In the genomic region with DNA sequence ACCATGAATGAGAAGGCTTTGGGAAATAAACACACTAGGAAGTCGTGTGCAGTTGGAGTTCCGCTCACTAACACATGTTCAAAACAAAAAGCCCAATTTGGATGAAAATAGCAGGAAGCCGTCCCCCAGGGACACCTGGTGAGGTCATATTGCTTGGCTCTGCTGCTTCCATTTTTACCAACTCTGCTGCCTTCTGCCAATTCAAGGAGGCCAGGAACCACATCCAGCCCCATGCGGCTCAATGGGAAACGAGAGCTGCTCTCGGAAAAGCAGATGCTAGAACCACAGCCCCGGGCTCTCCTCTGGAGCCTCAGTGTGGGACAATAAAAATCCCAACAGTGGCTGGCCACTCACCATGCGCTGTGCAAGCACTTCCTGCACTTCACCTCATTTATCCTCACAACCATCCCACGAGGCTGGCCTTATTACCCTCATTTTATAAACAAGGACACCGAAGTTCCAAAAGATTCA, we compare ENCODE assay signal across 12 cellular contexts. TPM values are rescaled to one million over a fixed set of nuclear protein-coding genes. Genes with fewer than 3 reads are reported as not detected.
DNase-seq lines count a peak whose midpoint lies in the region; ATAC-seq and TF ChIP-seq lines count a peak whose summit lies in the region.
"Had no signal": no experiment of that assay in that cellular context is flagged by ENCODE, and none has a peak within 500 bp of the region (broad histone marks: within the 10 kb centered on the region; RNA-seq: fewer than 3 reads in every experiment).

No MANE protein-coding gene starts in this region.

- no peak overlapping the region for H3K27ac ChIP-seq in GM23338 (ENCODE audit: low read depth)
- H3K27ac ChIP-seq in gastrocnemius medialis = peak overlapping the region; percentile 20 to 46 (median 40)

- no peak for TF ChIP-seq CTCF in GM23338 (conservative IDR thresholded peaks at IDR 0.05; ENCODE audit: low read depth in 2 of 2)
- TF ChIP-seq CTCF in WI38 (IDR thresholded peaks at IDR 0.05; ENCODE audit: low read depth, low read length) = no peak
- TF ChIP-seq CTCF in gastrocnemius medialis (IDR thresholded peaks at IDR 0.05 in 4 of 5, conservative IDR thresholded peaks at IDR 0.05 in 1 of 5) = no peak

- H3K4me3 Mint-ChIP-seq in GM23338 = no peak overlapping the region
- H3K4me3 Mint-ChIP-seq: activated T-cell treated with anti-CD3 and anti-CD28 coated beads, Interleukin-2, amount 50 U/mL, for 72 hours had no signal

- no peaks in the 10 kb centered on the region for H3K9me3 ChIP-seq in gastrocnemius medialis

- no peaks in the 10 kb centered on the region for H3K9me3 Mint-ChIP-seq in GM23338
- H3K9me3 Mint-ChIP-seq: activated T-cell treated with anti-CD3 and anti-CD28 coated beads, Interleukin-2, amount 50 U/mL, for 72 hours had no signal

- H3K36me3 ChIP-seq in GM23338 (ENCODE audit: insufficient read depth) (no peaks in the 10 kb centered on the region), gastrocnemius medialis (no peaks in the 10 kb centered on the region)

- peaks cover 13% of the 10 kb centered on the region for H3K4me1 ChIP-seq in GM23338 (ENCODE audit: insufficient read depth)
- peaks cover 41 to 56% of the 10 kb centered on the region in 2 donors for H3K4me1 ChIP-seq in gastrocnemius medialis

- H3K27me3 Mint-ChIP-seq in GM23338 (ENCODE audit: insufficient read depth, low read depth, poor library complexity) = peaks cover 7% of the 10 kb centered on the region

- H3K36me3 Mint-ChIP-seq in GM23338 (ENCODE audit: low read depth) = peaks cover 4% of the 10 kb centered on the region

- H3F3A ChIP-seq in GM23338 (replicated peaks; ENCODE audit: low read depth) = no peaks in the 10 kb centered on the region

- H3K4me2 ChIP-seq in GM23338 = 0 out of 2 replicates have a peak overlapping the region, but pooled peaks have one; percentile 18

- no peaks in the 10 kb centered on the region for H3K9me2 ChIP-seq in GM23338 (ENCODE audit: insufficient read depth)

- ATAC-seq in GM23338 = peak; percentile 73
- peak; percentile 84 for ATAC-seq in Right ventricle myocardium inferior
- ATAC-seq in gastrocnemius medialis = peak; percentile 51 to 62
- no peak for ATAC-seq in GM18505 (IDR thresholded peaks at IDR 0.05; ENCODE audit: unreplicated experiment)
- no peak for ATAC-seq in GM19463 (IDR thresholded peaks at IDR 0.05; ENCODE audit: unreplicated experiment)
- no peak for ATAC-seq in GM18519 (IDR thresholded peaks at IDR 0.05; ENCODE audit: low FRiP score, unreplicated experiment)
- ATAC-seq: activated T-cell treated with anti-CD3 and anti-CD28 coated beads, Interleukin-2, amount 50 U/mL, for 72 hours had no signal

- in situ Hi-C loops in gastrocnemius medialis (cut with MboI; ENCODE audit: low sequenced_read_pairs in 4 of 4) = no loop called here

- peak overlapping the region; percentile 84 for H3K27ac Mint-ChIP-seq in GM23338

- peaks cover 31% of the 10 kb centered on the region for H3K4me1 Mint-ChIP-seq in GM23338

- peak overlapping the region; percentile 35; the same call in 1 of the 2 replicates for H2AFZ ChIP-seq in GM23338

- DNase-seq in GM23338 (ENCODE audit: low spot score) = peak; percentile 27
- peak; percentile 79 for DNase-seq in Right ventricle myocardium inferior (ENCODE audit: missing footprints)
- DNase-seq in gastrocnemius medialis = peak; percentile 50 to 80
- no peak for DNase-seq in kidney tubule cell (ENCODE audit: low spot score)
- DNase-seq: activated T-cell treated with anti-CD3 and anti-CD28 coated beads, Interleukin-2, amount 50 U/mL, for 72 hours; DND-41; NCI-H2107; stimulated activated naive CD4-positive, alpha-beta T cell treated with Interleukin-2 at 50 U/mL for 16 hours had no signal

- no peak for TF ChIP-seq POLR2A in gastrocnemius medialis (IDR thresholded peaks at IDR 0.05)
- no peak for TF ChIP-seq POLR2A in GM18505 (IDR thresholded peaks at IDR 0.05; ENCODE audit: borderline replicate concordance, extremely low read depth, insufficient read depth, insufficient read length)

- no peaks in the 10 kb centered on the region; the same call in 1 of the 2 replicates for H3K79me2 ChIP-seq in GM23338 (replicated peaks; ENCODE audit: insufficient read depth)

- H4K20me1 ChIP-seq in GM23338 (replicated peaks; ENCODE audit: insufficient read depth) = no peaks in the 10 kb centered on the region

- H3K27me3 ChIP-seq in GM23338 (ENCODE audit: insufficient read depth) (no peaks in the 10 kb centered on the region), gastrocnemius medialis (no peaks in the 10 kb centered on the region)

- H3K4me3 ChIP-seq in GM23338 (no peak overlapping the region), WI38 (ENCODE audit: low read depth, low read length) (peak overlapping the region; percentile 9; the same call in 1 of the 2 replicates), gastrocnemius medialis (peak overlapping the region in 2 of 4 donors; percentile 2 to 10)

- intact Hi-C loops in Right ventricle myocardium inferior (cut with DNase I) (loop anchor here (1.0 kb wide), 1 partner anchor 51 kb away; no protein-coding TSS in a partner anchor), gastrocnemius medialis (cut with DNase I; ENCODE audit: low total_unique reads) (no loop called here)

TF ChIP-seq in GM23338, 12 proteins besides CTCF, POLR2A, EP300 and RAD21:
- TF ChIP-seq, protein P1, sequence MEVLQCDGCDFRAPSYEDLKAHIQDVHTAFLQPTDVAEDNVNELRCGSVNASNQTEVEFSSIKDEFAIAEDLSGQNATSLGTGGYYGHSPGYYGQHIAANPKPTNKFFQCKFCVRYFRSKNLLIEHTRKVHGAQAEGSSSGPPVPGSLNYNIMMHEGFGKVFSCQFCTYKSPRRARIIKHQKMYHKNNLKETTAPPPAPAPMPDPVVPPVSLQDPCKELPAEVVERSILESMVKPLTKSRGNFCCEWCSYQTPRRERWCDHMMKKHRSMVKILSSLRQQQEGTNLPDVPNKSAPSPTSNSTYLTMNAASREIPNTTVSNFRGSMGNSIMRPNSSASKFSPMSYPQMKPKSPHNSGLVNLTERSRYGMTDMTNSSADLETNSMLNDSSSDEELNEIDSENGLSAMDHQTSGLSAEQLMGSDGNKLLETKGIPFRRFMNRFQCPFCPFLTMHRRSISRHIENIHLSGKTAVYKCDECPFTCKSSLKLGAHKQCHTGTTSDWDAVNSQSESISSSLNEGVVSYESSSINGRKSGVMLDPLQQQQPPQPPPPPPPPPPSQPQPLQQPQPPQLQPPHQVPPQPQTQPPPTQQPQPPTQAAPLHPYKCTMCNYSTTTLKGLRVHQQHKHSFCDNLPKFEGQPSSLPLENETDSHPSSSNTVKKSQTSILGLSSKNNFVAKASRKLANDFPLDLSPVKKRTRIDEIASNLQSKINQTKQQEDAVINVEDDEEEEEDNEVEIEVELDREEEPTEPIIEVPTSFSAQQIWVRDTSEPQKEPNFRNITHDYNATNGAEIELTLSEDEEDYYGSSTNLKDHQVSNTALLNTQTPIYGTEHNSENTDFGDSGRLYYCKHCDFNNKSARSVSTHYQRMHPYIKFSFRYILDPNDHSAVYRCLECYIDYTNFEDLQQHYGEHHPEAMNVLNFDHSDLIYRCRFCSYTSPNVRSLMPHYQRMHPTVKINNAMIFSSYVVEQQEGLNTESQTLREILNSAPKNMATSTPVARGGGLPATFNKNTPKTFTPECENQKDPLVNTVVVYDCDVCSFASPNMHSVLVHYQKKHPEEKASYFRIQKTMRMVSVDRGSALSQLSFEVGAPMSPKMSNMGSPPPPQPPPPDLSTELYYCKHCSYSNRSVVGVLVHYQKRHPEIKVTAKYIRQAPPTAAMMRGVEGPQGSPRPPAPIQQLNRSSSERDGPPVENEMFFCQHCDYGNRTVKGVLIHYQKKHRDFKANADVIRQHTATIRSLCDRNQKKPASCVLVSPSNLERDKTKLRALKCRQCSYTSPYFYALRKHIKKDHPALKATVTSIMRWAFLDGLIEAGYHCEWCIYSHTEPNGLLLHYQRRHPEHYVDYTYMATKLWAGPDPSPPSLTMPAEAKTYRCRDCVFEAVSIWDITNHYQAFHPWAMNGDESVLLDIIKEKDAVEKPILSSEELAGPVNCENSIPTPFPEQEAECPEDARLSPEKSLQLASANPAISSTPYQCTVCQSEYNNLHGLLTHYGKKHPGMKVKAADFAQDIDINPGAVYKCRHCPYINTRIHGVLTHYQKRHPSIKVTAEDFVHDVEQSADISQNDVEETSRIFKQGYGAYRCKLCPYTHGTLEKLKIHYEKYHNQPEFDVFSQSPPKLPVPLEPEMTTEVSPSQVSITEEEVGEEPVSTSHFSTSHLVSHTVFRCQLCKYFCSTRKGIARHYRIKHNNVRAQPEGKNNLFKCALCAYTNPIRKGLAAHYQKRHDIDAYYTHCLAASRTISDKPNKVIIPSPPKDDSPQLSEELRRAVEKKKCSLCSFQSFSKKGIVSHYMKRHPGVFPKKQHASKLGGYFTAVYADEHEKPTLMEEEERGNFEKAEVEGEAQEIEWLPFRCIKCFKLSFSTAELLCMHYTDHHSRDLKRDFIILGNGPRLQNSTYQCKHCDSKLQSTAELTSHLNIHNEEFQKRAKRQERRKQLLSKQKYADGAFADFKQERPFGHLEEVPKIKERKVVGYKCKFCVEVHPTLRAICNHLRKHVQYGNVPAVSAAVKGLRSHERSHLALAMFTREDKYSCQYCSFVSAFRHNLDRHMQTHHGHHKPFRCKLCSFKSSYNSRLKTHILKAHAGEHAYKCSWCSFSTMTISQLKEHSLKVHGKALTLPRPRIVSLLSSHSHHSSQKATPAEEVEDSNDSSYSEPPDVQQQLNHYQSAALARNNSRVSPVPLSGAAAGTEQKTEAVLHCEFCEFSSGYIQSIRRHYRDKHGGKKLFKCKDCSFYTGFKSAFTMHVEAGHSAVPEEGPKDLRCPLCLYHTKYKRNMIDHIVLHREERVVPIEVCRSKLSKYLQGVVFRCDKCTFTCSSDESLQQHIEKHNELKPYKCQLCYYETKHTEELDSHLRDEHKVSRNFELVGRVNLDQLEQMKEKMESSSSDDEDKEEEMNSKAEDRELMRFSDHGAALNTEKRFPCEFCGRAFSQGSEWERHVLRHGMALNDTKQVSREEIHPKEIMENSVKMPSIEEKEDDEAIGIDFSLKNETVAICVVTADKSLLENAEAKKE (CRISPR knock-in tag; IDR thresholded peaks at IDR 0.05) = no peak

RNA-seq across cellular contexts. Expression of a gene that starts 13.4 kb away (rescaled TPM):
- 13.2 and 13.3 TPM in 2 replicates for total RNA-seq in GM23338 (2014; rRNA removed; shearing (Covaris generic))
- polyA plus RNA-seq in GM23338 (2016; fragmentation: Nextera tagmentation; extraction: Ambion mirVana) = 9.1 and 10.0 TPM in 2 replicates
- total RNA-seq in Right ventricle myocardium inferior (11.3 TPM), gastrocnemius medialis (under 1 TPM; 0.39 to 0.97 (median 0.76) TPM)

Comparison
In these comparisons a context has a peak if more than half of its experiments do, and no peak if none do; other contexts are left out.
1. ATAC-seq: peak in GM23338 (single experiment), Right ventricle myocardium inferior (single experiment) and gastrocnemius medialis (2 of 2); none in GM18505 (single experiment), GM19463 (single experiment) and GM18519 (single experiment).